In genomic region chr10:114257488-114257887, GRCh38 we compare ENCODE assay signal across 1 cellular context.
TF ChIP-seq lines count a peak whose summit lies in the region.

No MANE protein-coding gene starts in this region.

TF ChIP-seq in IMR-90, 13 proteins besides CTCF, POLR2A, EP300 and RAD21 (continued from another document):
- no peak for TF ChIP-seq ELK1 (IDR thresholded peaks at IDR 0.05; ENCODE audit: borderline replicate concordance, low read depth, low read length)
- no peak for TF ChIP-seq MXI1 (IDR thresholded peaks at IDR 0.05; ENCODE audit: borderline replicate concordance, low read depth, low read length)
- TF ChIP-seq CHD1 (IDR thresholded peaks at IDR 0.05; ENCODE audit: low read depth, low read length), result no peak
- no peak for TF ChIP-seq BHLHE40 (IDR thresholded peaks at IDR 0.05; ENCODE audit: low read depth, low read length)
- TF ChIP-seq FOS (IDR thresholded peaks at IDR 0.05; ENCODE audit: low read depth, low read length), result no peak
- TF ChIP-seq MAFK (IDR thresholded peaks at IDR 0.05; ENCODE audit: low read depth, low read length), result no peak
- TF ChIP-seq RFX5 (IDR thresholded peaks at IDR 0.05; ENCODE audit: low read depth, low read length), result no peak
